In genomic region chr14:36738269-36738668, GRCh38 we compare ENCODE assay signal across 28 cellular contexts.
"Had no signal": no experiment of that assay in that cellular context is flagged by ENCODE, and none has a peak within 500 bp of the region (broad histone marks: within the 10 kb centered on the region; RNA-seq: fewer than 3 reads in every experiment).

No MANE protein-coding gene starts in this region.

- DNase-seq: activated CD4-positive, alpha-beta T cell treated with anti-CD3 and anti-CD28 coated beads, Interleukin-2, amount 10 ng/mL, durations not matched to agents 24 days and 14 days; activated CD4-positive, alpha-beta T cell treated with anti-CD3 and anti-CD28 coated beads, Interleukin-2, amount 50 U/mL, for 4 hours; activated CD8-positive, alpha-beta T cell treated with anti-CD3 and anti-CD28 coated beads for 36 hours; activated effector memory CD4-positive, alpha-beta T cell treated with anti-CD3 and anti-CD28 coated beads, Interleukin-2, amount 50 U/mL, for 16 hours; activated naive CD4-positive, alpha-beta T cell; activated naive CD8-positive, alpha-beta T cell treated with anti-CD3 and anti-CD28 coated beads, Interleukin-2, amount 10 ng/mL, durations not matched to agents 7 days and 5 days; activated T-cell treated with anti-CD3 and anti-CD28 coated beads, Interleukin-2, amount 50 U/mL, for 1 hour; activated T-cell treated with anti-CD3 and anti-CD28 coated beads, Interleukin-2, amount 50 U/mL, for 72 hours; adrenal gland; anterior cingulate cortex; colonic mucosa; Kasumi-1; NCI-H1092 treated with DMSO at 0.1 percent for 48 hours; NCI-H1417; NCI-H146; NCI-H187 treated with DMSO at 0.1 percent for 48 hours; NCI-H2081; NCI-H226; NCI-H446 treated with DMSO at 0.1 percent for 48 hours; NCI-H524 treated with DMSO at 0.1 percent for 48 hours; RPMI8226; SIG-M5; SW 1271; T-helper 1 cell; T1000 had no signal

- H3K36me3 ChIP-seq: adrenal gland, cardiac muscle cell, colonic mucosa had no signal

- H3K4me1 ChIP-seq: adrenal gland, colonic mucosa had no signal

- H3K27me3 ChIP-seq: adrenal gland, colonic mucosa had no signal

- H3K9me3 ChIP-seq: adrenal gland, colonic mucosa had no signal

- H3K27ac ChIP-seq: adrenal gland, cardiac muscle cell, colonic mucosa had no signal

- ATAC-seq: activated CD8-positive, alpha-beta T cell treated with anti-CD3 and anti-CD28 coated beads for 36 hours; activated T-cell treated with anti-CD3 and anti-CD28 coated beads, Interleukin-2, amount 50 U/mL, for 72 hours; activated T-helper 17 cell treated with anti-CD3 and anti-CD28 coated beads, Interleukin-2, amount 50 U/mL, for 72 hours; Panc1 had no signal

- H3K4me3 ChIP-seq: adrenal gland, cardiac muscle cell, colonic mucosa had no signal
